In genomic region chr1:153922076-153922837, GRCh38 we compare ENCODE assay signal across 8 cellular contexts. TPM values are rescaled to one million over a fixed set of nuclear protein-coding genes. Genes with fewer than 3 reads are reported as not detected.
DNase-seq lines count a peak whose midpoint lies in the region; ATAC-seq and TF ChIP-seq lines count a peak whose summit lies in the region.

No MANE protein-coding gene starts in this region.

- no peaks in the 10 kb centered on the region for H3K27me3 Mint-ChIP-seq in osteocyte (ENCODE audit: unreplicated experiment)

- no peaks in the 10 kb centered on the region for H3K27me3 ChIP-seq in aorta (ENCODE audit: control insufficient read depth in 1 of 2, insufficient read depth in 2 of 2, low read length in 1 of 2)

- no peaks in the 10 kb centered on the region for H3K36me3 ChIP-seq in aorta (ENCODE audit: control insufficient read depth in 1 of 2, insufficient read depth in 2 of 2, low read length in 1 of 2)

- no peaks in the 10 kb centered on the region for H3K9me3 Mint-ChIP-seq in osteocyte (ENCODE audit: unreplicated experiment)

- H3K9me3 ChIP-seq in aorta (ENCODE audit: control insufficient read depth, low read length): no peaks in the 10 kb centered on the region

- peak overlapping the region; percentile 72 to 77 for H3K27ac ChIP-seq in aorta (ENCODE audit: low read depth in 1 of 2, low read length in 2 of 2)

- intact Hi-C loops in aorta (cut with DNase I): loop anchor here (2.0 to 10.0 kb wide), 2 partner anchors 63 to 65 kb away; partner anchors contain the start of gene RAB13 (in 2 of the 2)

- peak; percentile 32 for DNase-seq in Ammon's horn (ENCODE audit: low spot score)
- DNase-seq in NCI-H2227 treated with DMSO at 0.1 percent for 48 hours (lab: John Stamatoyannopoulos, UW): peak; percentile 43
- peak; percentile 24 for DNase-seq in activated CD8-positive, alpha-beta memory T cell treated with anti-CD3 and anti-CD28 coated beads, Interleukin-2, amount 50 U/mL, for 24 hours (ENCODE audit: extremely low read depth)
- peak; percentile 6 to 50 for DNase-seq in foreskin fibroblast
- peak; percentile 84 for DNase-seq in osteocyte (ENCODE audit: extremely low spot score, unreplicated experiment)
- DNase-seq in aorta: peak in 1 of 2 donors; percentile 83

- peak overlapping the region; percentile 93 for H3K4me3 Mint-ChIP-seq in osteocyte (ENCODE audit: unreplicated experiment)

- H3K27ac Mint-ChIP-seq in osteocyte (ENCODE audit: unreplicated experiment): peak overlapping the region; percentile 81

- peaks cover 40% of the 10 kb centered on the region for H3K4me1 Mint-ChIP-seq in osteocyte (ENCODE audit: unreplicated experiment)

- 0 to 1% methylated on average over 23 to 68 of the region's 68 CpGs for whole genome bisulfite sequencing in aorta, 2 donors

- TF ChIP-seq CTCF in foreskin fibroblast (IDR thresholded peaks at IDR 0.05; ENCODE audit: low read depth, low read length) (no peak), osteocyte (IDR thresholded peaks at IDR 0.05) (no peak)

- H3K4me3 ChIP-seq in foreskin fibroblast (ENCODE audit: low read depth in 1 of 2, low read length in 2 of 2): peak overlapping the region; percentile 58 to 85
- peak overlapping the region; percentile 82 to 91 for H3K4me3 ChIP-seq in aorta (ENCODE audit: low read length in 2 of 2)

- H3K36me3 Mint-ChIP-seq in osteocyte (ENCODE audit: unreplicated experiment): no peaks in the 10 kb centered on the region

- ATAC-seq in GM18502 (IDR thresholded peaks at IDR 0.05; ENCODE audit: poor library complexity, unreplicated experiment) (peak; percentile 30), HG02885 (IDR thresholded peaks at IDR 0.05; ENCODE audit: poor library complexity, unreplicated experiment) (peak; percentile 22), aorta (ENCODE audit: low FRiP score) (peak; percentile 17)

- peaks cover 0 to 4% of the 10 kb centered on the region in 2 donors for H3K4me1 ChIP-seq in aorta (ENCODE audit: control insufficient read depth in 1 of 2, insufficient read depth in 2 of 2, low read length in 2 of 2)

RNA-seq across cellular contexts. Expression of gene GATAD2B, which starts 0.5 kb away (rescaled TPM):
- total RNA-seq in osteocyte (63.2 and 66.7 TPM in 2 replicates), aorta (10 to 100 TPM; 52.3 to 67.8 TPM)
- 1 to 10 TPM; 6.4 to 7.8 TPM for polyA plus RNA-seq in aorta

RNA-seq across cellular contexts. Expression of gene DENND4B, which starts 24.3 kb away (rescaled TPM):
- total RNA-seq in osteocyte (48.0 and 53.1 TPM in 2 replicates), aorta (10 to 100 TPM; 45.7 to 94.7 TPM)
- 10 to 100 TPM in 1 of 2 donors, 1 to 10 TPM in 1; 6.6 to 34.6 TPM for polyA plus RNA-seq in aorta

RNA-seq across cellular contexts. Expression of gene CRTC2, which starts 36.2 kb away (rescaled TPM):
- total RNA-seq in osteocyte (29.4 and 41.9 TPM in 2 replicates), aorta (10 to 100 TPM; 31.2 to 49.7 TPM)
- polyA plus RNA-seq in aorta: 10 to 100 TPM; 14.4 to 71.0 TPM

RNA-seq across cellular contexts. Expression of gene SLC39A1, which starts 41.1 kb away (rescaled TPM):
- total RNA-seq in osteocyte (93.2 and 95.3 TPM in 2 replicates), aorta (10 to 100 TPM; 88.9 to 91.1 TPM)
- polyA plus RNA-seq in aorta: 10 to 100 TPM; 54.5 to 96.7 TPM

RNA-seq across cellular contexts. Expression of gene CREB3L4, which starts 45.4 kb away (rescaled TPM):
- total RNA-seq in osteocyte (9.3 and 11.1 TPM in 2 replicates), aorta (1 to 10 TPM; 5.0 to 8.9 TPM)
- 10 to 100 TPM in 1 of 2 donors, 1 to 10 TPM in 1; 1.4 to 10.7 TPM for polyA plus RNA-seq in aorta
